18 cellular contexts compared by ENCODE assay signal in genomic region chr10:71083457-71083975, GRCh38.
A peak's percentile ranks its signal among the peaks of the same experiment; 100 is the strongest.
DNase-seq lines count a peak whose midpoint lies in the region.
"Had no signal": no experiment of that assay in that cellular context is flagged by ENCODE, and none has a peak within 500 bp of the region (broad histone marks: within the 10 kb centered on the region; RNA-seq: fewer than 3 reads in every experiment).

No MANE protein-coding gene starts in this region.

- POLR2A ChIA-PET in activated CD4-positive, alpha-beta T cell treated with anti-CD3 and anti-CD28 coated beads, Interleukin-2, amount 10 ng/mL, durations not matched to agents 7 days and 5 days (lab: Charles Lee), result no interaction called here

- no peak overlapping the region for H3K27ac Mint-ChIP-seq in activated CD4-positive, alpha-beta T cell treated with anti-CD3 and anti-CD28 coated beads, Interleukin-2, amount 10 ng/mL, durations not matched to agents 7 days and 5 days
- H3K27ac Mint-ChIP-seq: activated naive CD8-positive, alpha-beta T cell treated with anti-CD3 and anti-CD28 coated beads, Interleukin-2, amount 50 U/mL, for 24 hours; activated T-helper 1 cell treated with anti-CD3 and anti-CD28 coated beads, Interleukin-12 subunit alpha, Interleukin-12 subunit beta, Interleukin-2, Interleukin-4 antibody, amounts not matched to agents 30 ng/mL and 10 ng/mL and 1 ng/mL, durations not matched to agents 14 hours and 24 hours and 36 hours; IgD-negative memory B cell; T-helper 17 cell had no signal

- H3K4me1 Mint-ChIP-seq in activated CD4-positive, alpha-beta T cell treated with anti-CD3 and anti-CD28 coated beads, Interleukin-2, amount 10 ng/mL, durations not matched to agents 7 days and 5 days, result no peaks in the 10 kb centered on the region
- H3K4me1 Mint-ChIP-seq: activated naive CD8-positive, alpha-beta T cell treated with anti-CD3 and anti-CD28 coated beads, Interleukin-2, amount 50 U/mL, for 24 hours; IgD-negative memory B cell; T-helper 17 cell had no signal

- H3K36me3 Mint-ChIP-seq in activated CD4-positive, alpha-beta T cell treated with anti-CD3 and anti-CD28 coated beads, Interleukin-2, amount 10 ng/mL, durations not matched to agents 7 days and 5 days (ENCODE audit: low read depth), result no peaks in the 10 kb centered on the region
- H3K36me3 Mint-ChIP-seq: IgD-negative memory B cell had no signal

- CTCF ChIA-PET in activated CD4-positive, alpha-beta T cell treated with anti-CD3 and anti-CD28 coated beads, Interleukin-2, amount 10 ng/mL, durations not matched to agents 7 days and 5 days (lab: Charles Lee), result no interaction called here

- DNase-seq in activated CD8-positive, alpha-beta memory T cell treated with anti-CD3 and anti-CD28 coated beads for 24 hours, result peak; percentile 28
- DNase-seq in activated CD8-positive, alpha-beta memory T cell treated with anti-CD3 and anti-CD28 coated beads, Interleukin-2, amount 50 U/mL, for 4 hours, result no peak
- DNase-seq in MV-4-11 (lab: John Stamatoyannopoulos, UW) (peak; percentile 53), islet precursor cell (peak; percentile 64), NCI-H1694 treated with DMSO at 0.1 percent for 48 hours (lab: John Stamatoyannopoulos, UW) (no peak), hippocampal formation (lab: John Stamatoyannopoulos, UW) (no peak)
- DNase-seq in stimulated activated CD8-positive, alpha-beta memory T cell treated with anti-CD3 and anti-CD28 coated beads, Interleukin-4, amount 100 ng/mL, for 48 hours, result peak; percentile 12
- no peak for DNase-seq in activated CD4-positive, alpha-beta T cell treated with anti-CD3 and anti-CD28 coated beads, Interleukin-2, amount 10 ng/mL, durations not matched to agents 7 days and 5 days
- DNase-seq: ACHN; activated naive CD8-positive, alpha-beta T cell treated with anti-CD3 and anti-CD28 coated beads, Interleukin-2, amount 50 U/mL, for 24 hours; brain microvascular endothelial cell; C1 segment of cervical spinal cord; NCI-H1436 treated with DMSO at 0.1 percent for 48 hours; NCI-H748 treated with DMSO at 0.1 percent for 48 hours; OCI-M1; T-helper 17 cell had no signal

- no peaks in the 10 kb centered on the region for H3K9me3 Mint-ChIP-seq in activated CD4-positive, alpha-beta T cell treated with anti-CD3 and anti-CD28 coated beads, Interleukin-2, amount 10 ng/mL, durations not matched to agents 7 days and 5 days
- H3K9me3 Mint-ChIP-seq: activated naive CD8-positive, alpha-beta T cell treated with anti-CD3 and anti-CD28 coated beads, Interleukin-2, amount 50 U/mL, for 24 hours; activated T-helper 1 cell treated with anti-CD3 and anti-CD28 coated beads, Interleukin-12 subunit alpha, Interleukin-12 subunit beta, Interleukin-2, Interleukin-4 antibody, amounts not matched to agents 30 ng/mL and 10 ng/mL and 1 ng/mL, durations not matched to agents 14 hours and 24 hours and 36 hours; IgD-negative memory B cell had no signal

- H3K27me3 Mint-ChIP-seq in activated CD4-positive, alpha-beta T cell treated with anti-CD3 and anti-CD28 coated beads, Interleukin-2, amount 10 ng/mL, durations not matched to agents 7 days and 5 days, result no peaks in the 10 kb centered on the region

- H3K4me3 Mint-ChIP-seq in activated CD4-positive, alpha-beta T cell treated with anti-CD3 and anti-CD28 coated beads, Interleukin-2, amount 10 ng/mL, durations not matched to agents 7 days and 5 days, result no peak overlapping the region
- H3K4me3 Mint-ChIP-seq: activated naive CD8-positive, alpha-beta T cell treated with anti-CD3 and anti-CD28 coated beads, Interleukin-2, amount 50 U/mL, for 24 hours; activated T-helper 1 cell treated with anti-CD3 and anti-CD28 coated beads, Interleukin-12 subunit alpha, Interleukin-12 subunit beta, Interleukin-2, Interleukin-4 antibody, amounts not matched to agents 30 ng/mL and 10 ng/mL and 1 ng/mL, durations not matched to agents 14 hours and 24 hours and 36 hours; IgD-negative memory B cell; T-helper 17 cell had no signal

Comparison
In these comparisons a context has a peak if more than half of its experiments do, and no peak if none do; other contexts are left out.
1. DNase-seq: peak in activated CD8-positive, alpha-beta memory T cell treated with anti-CD3 and anti-CD28 coated beads for 24 hours (single experiment), MV-4-11 (single experiment), islet precursor cell (single experiment) and stimulated activated CD8-positive, alpha-beta memory T cell treated with anti-CD3 and anti-CD28 coated beads, Interleukin-4, amount 100 ng/mL, for 48 hours (single experiment); none in activated CD8-positive, alpha-beta memory T cell treated with anti-CD3 and anti-CD28 coated beads, Interleukin-2, amount 50 U/mL, for 4 hours (single experiment), NCI-H1694 treated with DMSO at 0.1 percent for 48 hours (single experiment), hippocampal formation (0 of 2) and activated CD4-positive, alpha-beta T cell treated with anti-CD3 and anti-CD28 coated beads, Interleukin-2, amount 10 ng/mL, durations not matched to agents 7 days and 5 days (single experiment).